ENCODE assay signal across 2 cellular contexts in genomic region chr2:233331536-233331935, GRCh38.
TF ChIP-seq lines count a peak whose summit lies in the region.

No MANE protein-coding gene starts in this region.

TF ChIP-seq in H1, 55 proteins besides CTCF, POLR2A, EP300 and RAD21 (continued from another document):
- no peak for TF ChIP-seq RFX5 (IDR thresholded peaks at IDR 0.05; ENCODE audit: borderline replicate concordance, low read depth, low read length)
- TF ChIP-seq CBX5 (IDR thresholded peaks at IDR 0.05; ENCODE audit: low read depth, low read length), result no peak
- no peak for TF ChIP-seq POLR2AphosphoS5 (IDR thresholded peaks at IDR 0.05; ENCODE audit: low read depth, low read length)
- no peak for TF ChIP-seq EGR1 (IDR thresholded peaks at IDR 0.05; ENCODE audit: borderline replicate concordance, low read depth, low read length)
- no peak for TF ChIP-seq KDM4A (IDR thresholded peaks at IDR 0.05; ENCODE audit: low read depth, low read length, severe bottlenecking)
- TF ChIP-seq TAF7 (optimal IDR thresholded peaks at IDR 0.05; ENCODE audit: borderline replicate concordance, low read depth, low read length), result no peak
- no peak for TF ChIP-seq MAFK (IDR thresholded peaks at IDR 0.05; ENCODE audit: low read depth, low read length)
- no peak for TF ChIP-seq JUND (IDR thresholded peaks at IDR 0.05; ENCODE audit: low read length)
- no peak for TF ChIP-seq CHD1 (IDR thresholded peaks at IDR 0.05; ENCODE audit: low read depth, low read length)
- TF ChIP-seq BRCA1 (IDR thresholded peaks at IDR 0.05; ENCODE audit: low read depth, low read length), result no peak
TF ChIP-seq in H1: peak in this region for 0.

TF ChIP-seq in HEK293T, 16 proteins besides CTCF, POLR2A, EP300 and RAD21 (continued from another document):
- no peak for TF ChIP-seq PKNOX1 (IDR thresholded peaks at IDR 0.05)
- no peak for TF ChIP-seq LEF1 (IDR thresholded peaks at IDR 0.05; ENCODE audit: borderline replicate concordance)
- no peak for TF ChIP-seq ELF4 (IDR thresholded peaks at IDR 0.05)
- no peak for TF ChIP-seq FOXM1 (IDR thresholded peaks at IDR 0.05; ENCODE audit: borderline replicate concordance)
- no peak for TF ChIP-seq TARDBP (IDR thresholded peaks at IDR 0.05)
- no peak for TF ChIP-seq ARNT (IDR thresholded peaks at IDR 0.05)
- no peak for TF ChIP-seq SP1 (IDR thresholded peaks at IDR 0.05)
- TF ChIP-seq HDGF (IDR thresholded peaks at IDR 0.05; ENCODE audit: borderline replicate concordance), result no peak
- no peak for TF ChIP-seq FOXA1 (IDR thresholded peaks at IDR 0.05)
- TF ChIP-seq SUZ12 (IDR thresholded peaks at IDR 0.05), result no peak
- no peak for TF ChIP-seq FOXK2 (IDR thresholded peaks at IDR 0.05)
- no peak for TF ChIP-seq ZNF384 (IDR thresholded peaks at IDR 0.05)
